In genomic region chr11:45771942-45772522, GRCh38 we compare ENCODE assay signal across 8 cellular contexts.
DNase-seq lines count a peak whose midpoint lies in the region; ATAC-seq and TF ChIP-seq lines count a peak whose summit lies in the region.

No MANE protein-coding gene starts in this region.

- TF ChIP-seq CTCF in AG04449 (IDR thresholded peaks at IDR 0.05; ENCODE audit: insufficient read depth, low read length, missing control alignments) (peak; percentile 97), choroid plexus epithelial cell (conservative IDR thresholded peaks at IDR 0.05; ENCODE audit: low read depth, low read length) (peak; percentile 90)

- DNase-seq in AG04449 (ENCODE audit: low read depth, low spot score): no peak
- peak; percentile 79 for DNase-seq in NCI-H2227 treated with DMSO at 0.1 percent for 48 hours (lab: John Stamatoyannopoulos, UW)
- DNase-seq in activated CD4-positive, alpha-beta T cell treated with anti-CD3 and anti-CD28 coated beads for 1 hour: peak; percentile 67
- DNase-seq in choroid plexus epithelial cell (ENCODE audit: low read depth): peak; percentile 80
- peak; percentile 92 for DNase-seq in left kidney (ENCODE audit: low read depth, low spot score)
- peak; percentile 79 to 81 for DNase-seq in stimulated activated CD4-positive, alpha-beta T cell treated with anti-CD3 and anti-CD28 coated beads, Interleukin-1b, Interleukin-23, amount 100 ng/mL, for 4 hours (ENCODE audit: low read depth in 2 of 2)

- H3K4me3 ChIP-seq in AG04449 (ENCODE audit: low read depth, low read length) (peak overlapping the region; percentile 62), choroid plexus epithelial cell (ENCODE audit: low read depth, low read length) (peak overlapping the region; percentile 56)

- CTCF ChIA-PET in AG04449 (lab: Yijun Ruan, JAX): interaction anchor here (0.7 to 14.9 kb wide), 68 partner anchors 10 to 842 kb away, joined by 3 to 252 read pairs (median 5); no protein-coding TSS in a partner anchor

- POLR2A ChIA-PET in AG04449 (lab: Yijun Ruan, JAX): no interaction called here

- ATAC-seq in GM18867 (IDR thresholded peaks at IDR 0.05; ENCODE audit: unreplicated experiment) (peak; percentile 78), HG03139 (IDR thresholded peaks at IDR 0.05; ENCODE audit: unreplicated experiment) (peak; percentile 80)
